10 cellular contexts compared by ENCODE assay signal in genomic region chr9:84851935-84852585, GRCh38.
DNase-seq lines count a peak whose midpoint lies in the region; ATAC-seq and TF ChIP-seq lines count a peak whose summit lies in the region.
"Had no signal": no experiment of that assay in that cellular context is flagged by ENCODE, and none has a peak within 500 bp of the region (broad histone marks: within the 10 kb centered on the region; RNA-seq: fewer than 3 reads in every experiment).

No MANE protein-coding gene starts in this region.

- no peaks in the 10 kb centered on the region for H3K36me3 Mint-ChIP-seq in activated CD4-positive, alpha-beta memory T cell treated with anti-CD3 and anti-CD28 coated beads for 36 hours

- H3K9me3 Mint-ChIP-seq in activated CD4-positive, alpha-beta memory T cell treated with anti-CD3 and anti-CD28 coated beads for 36 hours, result no peaks in the 10 kb centered on the region
- H3K9me3 Mint-ChIP-seq: activated B cell treated with CpG ODN at 0.5 μM for 24 hours had no signal

- peak; percentile 0 to 2 for DNase-seq in NCI-H524 (lab: John Stamatoyannopoulos, UW)
- no peak for DNase-seq in NCI-H524 treated with DMSO at 0.1 percent for 48 hours (lab: John Stamatoyannopoulos, UW)
- DNase-seq in body of pancreas, result peak; percentile 27 to 77 (median 41)
- DNase-seq in NOMO-1 (lab: John Stamatoyannopoulos, UW; ENCODE audit: unreplicated experiment in 2 of 2), result no peak
- DNase-seq in activated CD4-positive, alpha-beta memory T cell treated with anti-CD3 and anti-CD28 coated beads for 36 hours, result no peak
- no peak for DNase-seq in activated T-cell treated with anti-CD3 and anti-CD28 coated beads, Interleukin-2, amount 50 U/mL, for 48 hours
- DNase-seq: activated B cell treated with CpG ODN at 0.5 μM for 24 hours, AML-193 had no signal

- H3K27ac ChIP-seq in body of pancreas (no peak overlapping the region), iPS-20b (ENCODE audit: low read length) (peak overlapping the region; percentile 68)

- peak; percentile 80 for ATAC-seq in body of pancreas
- no peak for ATAC-seq in activated CD4-positive, CD25-positive, alpha-beta regulatory T cell treated with anti-CD3 and anti-CD28 coated beads, Interleukin-2, amount 50 U/mL, for 24 hours

- H3K4me1 Mint-ChIP-seq in activated CD4-positive, alpha-beta memory T cell treated with anti-CD3 and anti-CD28 coated beads for 36 hours (ENCODE audit: low read depth), result no peaks in the 10 kb centered on the region
- H3K4me1 Mint-ChIP-seq: activated B cell treated with CpG ODN at 0.5 μM for 24 hours had no signal

- H3K4me1 ChIP-seq in body of pancreas, result peaks cover 4% of the 10 kb centered on the region
- peaks cover 36% of the 10 kb centered on the region; the same call in 1 of the 2 replicates for H3K4me1 ChIP-seq in iPS-20b (ENCODE audit: insufficient read depth, low read length)

- WGBS in body of pancreas, 2 donors, result 56 to 57% methylated on average over 10 of the region's 10 CpGs

- H3K9me3 ChIP-seq in body of pancreas, result no peaks in the 10 kb centered on the region
- no peaks in the 10 kb centered on the region for H3K9me3 ChIP-seq in iPS-20b (ENCODE audit: insufficient read depth, low read depth, low read length)

- no peak overlapping the region for H3K27ac Mint-ChIP-seq in activated CD4-positive, alpha-beta memory T cell treated with anti-CD3 and anti-CD28 coated beads for 36 hours
- H3K27ac Mint-ChIP-seq: activated B cell treated with CpG ODN at 0.5 μM for 24 hours had no signal

- peak overlapping the region; percentile 5; the same call in 1 of the 2 replicates for H3K9ac ChIP-seq in iPS-20b (ENCODE audit: low read depth, low read length)

- POLR2A ChIA-PET in activated CD4-positive, alpha-beta memory T cell treated with anti-CD3 and anti-CD28 coated beads for 36 hours (lab: Charles Lee), result no interaction called here

- TF ChIP-seq POLR2A in body of pancreas (IDR thresholded peaks at IDR 0.05), result no peak

- H3K4me3 ChIP-seq in body of pancreas (no peak overlapping the region), iPS-20b (ENCODE audit: low read length) (peak overlapping the region; percentile 34; the same call in 1 of the 2 replicates)

- peaks cover 1% of the 10 kb centered on the region for H3K27me3 Mint-ChIP-seq in activated CD4-positive, alpha-beta memory T cell treated with anti-CD3 and anti-CD28 coated beads for 36 hours
- H3K27me3 Mint-ChIP-seq: activated B cell treated with CpG ODN at 0.5 μM for 24 hours had no signal

- CTCF ChIA-PET in activated CD4-positive, alpha-beta memory T cell treated with anti-CD3 and anti-CD28 coated beads for 36 hours (lab: Charles Lee), result interaction anchor here (1.4 kb wide), 1 partner anchor 70 kb away, joined by 3 read pairs; no protein-coding TSS in a partner anchor

- no peaks in the 10 kb centered on the region for H3K36me3 ChIP-seq in body of pancreas (replicated peaks in 1 of 2; ENCODE audit: insufficient read depth in 1 of 2, low read depth in 2 of 2)
- H3K36me3 ChIP-seq in iPS-20b (ENCODE audit: insufficient read depth, low read depth, low read length), result no peaks in the 10 kb centered on the region

- H3K27me3 ChIP-seq in body of pancreas, result no peaks in the 10 kb centered on the region
- H3K27me3 ChIP-seq in iPS-20b (ENCODE audit: insufficient read depth, low read length), result peaks cover 12% of the 10 kb centered on the region; the same call in 1 of the 2 replicates

- intact Hi-C loops in body of pancreas (cut with DNase I), result no loop called here
- intact Hi-C loops in activated CD4-positive, alpha-beta memory T cell treated with anti-CD3 and anti-CD28 coated beads for 36 hours (cut with micrococcal nuclease), result no loop called here

- TF ChIP-seq CTCF in body of pancreas (IDR thresholded peaks at IDR 0.05), result no peak

- no peak overlapping the region for H3K4me3 Mint-ChIP-seq in activated CD4-positive, alpha-beta memory T cell treated with anti-CD3 and anti-CD28 coated beads for 36 hours
- H3K4me3 Mint-ChIP-seq: activated B cell treated with CpG ODN at 0.5 μM for 24 hours had no signal

Comparison
In these comparisons a context has a peak if more than half of its experiments do, and no peak if none do; other contexts are left out.
1. DNase-seq: peak in NCI-H524 (2 of 2) and body of pancreas (4 of 4); none in NCI-H524 treated with DMSO at 0.1 percent for 48 hours (single experiment), NOMO-1 (0 of 2), activated CD4-positive, alpha-beta memory T cell treated with anti-CD3 and anti-CD28 coated beads for 36 hours (single experiment) and activated T-cell treated with anti-CD3 and anti-CD28 coated beads, Interleukin-2, amount 50 U/mL, for 48 hours (0 of 2).